ENCODE assay signal across 15 cellular contexts in the genomic region with DNA sequence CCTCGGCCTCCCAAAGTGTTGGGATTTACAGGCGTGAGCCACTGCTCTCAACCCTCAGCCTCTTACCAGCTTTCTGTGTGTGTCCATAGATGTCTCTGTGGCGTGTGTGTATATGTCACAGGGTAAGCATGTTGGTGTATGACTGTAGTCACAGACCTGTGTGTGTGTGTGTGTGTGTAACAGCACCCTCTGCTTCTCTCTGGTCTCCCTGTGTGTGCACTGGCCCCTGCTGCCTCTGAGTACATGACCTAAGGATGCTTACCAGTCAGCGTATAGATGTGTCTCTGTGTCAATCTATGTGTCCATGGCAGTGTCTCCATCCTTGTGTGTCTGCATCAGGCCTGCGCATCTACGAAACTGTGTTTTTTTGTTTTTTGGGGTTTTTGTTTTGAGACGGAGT. TPM values are rescaled to one million over a fixed set of nuclear protein-coding genes. Genes with fewer than 3 reads are reported as not detected.
A peak's percentile ranks its signal among the peaks of the same experiment; 100 is the strongest.
DNase-seq lines count a peak whose midpoint lies in the region; ATAC-seq, FAIRE-seq and TF ChIP-seq lines count a peak whose summit lies in the region.
"Had no signal": no experiment of that assay in that cellular context is flagged by ENCODE, and none has a peak within 500 bp of the region (broad histone marks: within the 10 kb centered on the region; RNA-seq: fewer than 3 reads in every experiment).

No MANE protein-coding gene starts in this region.

- ATAC-seq in PC-3 (no peak), HG03565 (IDR thresholded peaks at IDR 0.05; ENCODE audit: unreplicated experiment) (no peak), GM21390 (IDR thresholded peaks at IDR 0.05; ENCODE audit: unreplicated experiment) (no peak)

- H3K9me3 ChIP-seq in PC-3 (ENCODE audit: low read length) (no peaks in the 10 kb centered on the region), ascending aorta (no peaks in the 10 kb centered on the region), keratinocyte (ENCODE audit: control insufficient read depth, low read depth, low read length) (no peaks in the 10 kb centered on the region), stomach smooth muscle (ENCODE audit: control insufficient read depth in 2 of 2, low read length in 2 of 2) (no peaks in the 10 kb centered on the region), SJCRH30 (replicated peaks) (no peaks in the 10 kb centered on the region)

- H4K20me1 ChIP-seq in PC-3 (ENCODE audit: low read length) (no peaks in the 10 kb centered on the region), keratinocyte (ENCODE audit: control insufficient read depth, extremely low read depth, insufficient read depth, low read length) (no peaks in the 10 kb centered on the region)

- H3F3A ChIP-seq in PC-3 (ENCODE audit: low read length, unreplicated experiment): peaks cover 3% of the 10 kb centered on the region

- H3K36me3 ChIP-seq in PC-3 (ENCODE audit: low read depth, low read length) (peaks cover 18% of the 10 kb centered on the region), ascending aorta (peaks cover 7 to 13% of the 10 kb centered on the region in 2 donors), keratinocyte (ENCODE audit: control insufficient read depth in 2 of 2, extremely low read depth in 1 of 2, insufficient read depth in 2 of 2, low read length in 2 of 2) (peaks cover 1 to 37% of the 10 kb centered on the region in 2 experiments), stomach smooth muscle (ENCODE audit: control insufficient read depth in 2 of 2, insufficient read depth in 2 of 2, low read length in 2 of 2) (peaks cover 0 to 4% of the 10 kb centered on the region in 2 donors), SJCRH30 (peaks cover 6% of the 10 kb centered on the region; the same call in 1 of the 2 replicates)

- H3K9me2 ChIP-seq in PC-3 (replicated peaks; ENCODE audit: low read length): no peaks in the 10 kb centered on the region

- dilution Hi-C loops in keratinocyte (cut with MboI; ENCODE audit: extremely low pct_ligation_motif_present, low sequenced_read_pairs): no loop called here

- FAIRE-seq in keratinocyte (lab: Jason Lieb, UNC): no peak
- FAIRE-seq: colon had no signal

- intact Hi-C loops in PC-3 (cut with micrococcal nuclease): loop anchor here (2.0 kb wide), 1 partner anchor 38 kb away; no protein-coding TSS in a partner anchor
- intact Hi-C loops in ascending aorta (cut with DNase I): loop anchor here (2.0 to 5.0 kb wide), 2 partner anchors 432 to 510 kb away; no protein-coding TSS in a partner anchor

- H3K4me1 ChIP-seq in PC-3 (ENCODE audit: insufficient read depth, low read length): peaks cover 60% of the 10 kb centered on the region
- H3K4me1 ChIP-seq in ascending aorta: peaks cover 7 to 36% of the 10 kb centered on the region in 2 donors
- H3K4me1 ChIP-seq in keratinocyte (ENCODE audit: control insufficient read depth, extremely low read depth, insufficient read depth, low read length): peaks cover 59% of the 10 kb centered on the region
- H3K4me1 ChIP-seq in stomach smooth muscle (ENCODE audit: control insufficient read depth, insufficient read depth, low read length): peaks cover 41% of the 10 kb centered on the region
- H3K4me1 ChIP-seq in SJCRH30: peaks cover 42% of the 10 kb centered on the region

- H3K79me2 ChIP-seq in PC-3 (ENCODE audit: low read length) (peaks cover 66% of the 10 kb centered on the region), keratinocyte (ENCODE audit: control insufficient read depth, insufficient read depth, low read length) (peaks cover 28% of the 10 kb centered on the region)

- BruUV-seq in PC-3 (replicated peaks; lab: Mats Ljungman, UMichigan): no TSS peak

- TF ChIP-seq CTCF in PC-3 (conservative IDR thresholded peaks at IDR 0.05; ENCODE audit: low read depth, low read length) (no peak), ascending aorta (IDR thresholded peaks at IDR 0.05) (no peak), keratinocyte (optimal IDR thresholded peaks at IDR 0.05 in 1 of 3, IDR thresholded peaks at IDR 0.05 in 1 of 3, conservative IDR thresholded peaks at IDR 0.05 in 1 of 3; ENCODE audit: extremely low read depth in 1 of 3, insufficient read depth in 2 of 3, low read length in 3 of 3) (no peak)

- H3K9ac ChIP-seq in PC-3 (ENCODE audit: low read length) (no peak overlapping the region), keratinocyte (ENCODE audit: control insufficient read depth, extremely low read depth, insufficient read depth, low read length) (peak overlapping the region; percentile 83), stomach smooth muscle (ENCODE audit: low read length in 2 of 2) (no peak overlapping the region)

- H3K4me3 ChIP-seq in PC-3 (ENCODE audit: low read length) (peak overlapping the region; percentile 56), ascending aorta (peak overlapping the region in 1 of 2 donors; percentile 63), keratinocyte (ENCODE audit: control insufficient read depth in 2 of 3, extremely low read depth in 1 of 3, insufficient read depth in 2 of 3, low read depth in 1 of 3, low read length in 3 of 3) (peak overlapping the region in 1 of 3 experiments; percentile 39), stomach smooth muscle (ENCODE audit: low read length in 2 of 2) (no peak overlapping the region), SJCRH30 (no peak overlapping the region)

- H3K9me1 ChIP-seq in keratinocyte (ENCODE audit: control insufficient read depth, extremely low read depth, insufficient read depth, low read length): peaks cover 6% of the 10 kb centered on the region

- POLR2A ChIA-PET in PC-3 (lab: Charles Lee; ENCODE audit: unreplicated experiment): no interaction called here

- H3K27me3 ChIP-seq in PC-3 (ENCODE audit: low read length) (no peaks in the 10 kb centered on the region), ascending aorta (no peaks in the 10 kb centered on the region), keratinocyte (ENCODE audit: control insufficient read depth, extremely low read depth, insufficient read depth, low read length) (no peaks in the 10 kb centered on the region), stomach smooth muscle (ENCODE audit: control insufficient read depth in 1 of 2, insufficient read depth in 2 of 2, low read length in 2 of 2) (no peaks in the 10 kb centered on the region), SJCRH30 (no peaks in the 10 kb centered on the region)

- CTCF ChIA-PET in PC-3 (lab: Charles Lee): no interaction called here

- H3K4me2 ChIP-seq in PC-3 (ENCODE audit: low read length) (peak overlapping the region; percentile 86), keratinocyte (ENCODE audit: control insufficient read depth, extremely low read depth, insufficient read depth, low read depth, low read length) (no peak overlapping the region)

- H3K27ac ChIP-seq in PC-3 (ENCODE audit: low read length): peak overlapping the region; percentile 97
- H3K27ac ChIP-seq in ascending aorta: peak overlapping the region; percentile 92 to 93
- peak overlapping the region; percentile 96 for H3K27ac ChIP-seq in keratinocyte (ENCODE audit: control insufficient read depth, insufficient read depth, low read length)
- H3K27ac ChIP-seq in stomach smooth muscle (ENCODE audit: low read length): peak overlapping the region; percentile 89
- no peak overlapping the region; the same call in 1 of the 2 replicates for H3K27ac ChIP-seq in SJCRH30

- H2AFZ ChIP-seq in PC-3 (ENCODE audit: low read length) (no peak overlapping the region), keratinocyte (ENCODE audit: control insufficient read depth, low read length) (no peak overlapping the region)

- DNase-seq in PC-3: no peak
- DNase-seq in ascending aorta (ENCODE audit: low spot score in 2 of 2): no peak
- no peak for DNase-seq in keratinocyte (ENCODE audit: low read depth, low spot score)
- no peak for DNase-seq in foreskin melanocyte
- no peak for DNase-seq in SJCRH30
- DNase-seq: activated naive CD4-positive, alpha-beta T cell treated with anti-CD3 and anti-CD28 coated beads, Interleukin-2, amount 50 U/mL, for 16 hours; COR-L47; immature natural killer cell; NCI-H1092 treated with DMSO at 0.1 percent for 48 hours; NCI-H345; T-helper 9 cell had no signal

RNA-seq across cellular contexts. Expression of a gene that starts 5.6 kb away (rescaled TPM):
- total RNA-seq in PC-3 (2014; rRNA removed) (172 and 202 TPM in 2 replicates), ascending aorta (122 TPM)
- 12.2 to 36.3 TPM (median 21.7 TPM) in 3 replicates for polyA plus RNA-seq in keratinocyte
- 1.4 TPM for polyA plus RNA-seq in keratinocyte (2011; ENCODE audit: low read depth)
- polyA plus RNA-seq in keratinocyte (2011; cell fraction: cytosol; rRNA removed): 12.9 and 14.2 TPM in 2 replicates
- polyA plus RNA-seq in keratinocyte (2011; cell fraction: nucleus; rRNA removed): 26.3 and 27.8 TPM in 2 replicates
- polyA plus RNA-seq in keratinocyte (2012; ENCODE audit: low replicate concordance): 4.2 and 64.1 TPM in 2 replicates
- 78.0 to 529 TPM (median 129 TPM) in 3 replicates for polyA minus RNA-seq in keratinocyte
- 74.2 TPM for polyA minus RNA-seq in keratinocyte (2011; cell fraction: cytosol; rRNA and poly(A)+ RNA removed)
- 55.4 and 65.7 TPM in 2 replicates for polyA minus RNA-seq in keratinocyte (2011; cell fraction: nucleus; rRNA and poly(A)+ RNA removed)
- total RNA-seq in SJCRH30 (2014; rRNA removed; shearing (Covaris generic)): 24.1 and 25.1 TPM in 2 replicates

RNA-seq across cellular contexts. Expression of a gene that starts 31.6 kb away (rescaled TPM):
- total RNA-seq in PC-3 (2014; rRNA removed): 8.6 and 10.3 TPM in 2 replicates
- total RNA-seq in ascending aorta: not detected
- polyA plus RNA-seq in keratinocyte: 4.9 to 5.8 TPM (median 4.9 TPM) in 3 replicates
- 5.9 TPM for polyA plus RNA-seq in keratinocyte (2011; ENCODE audit: low read depth)
- 7.2 and 11.2 TPM in 2 replicates for polyA plus RNA-seq in keratinocyte (2011; cell fraction: cytosol; rRNA removed)
- 21.7 and 31.2 TPM in 2 replicates for polyA plus RNA-seq in keratinocyte (2011; cell fraction: nucleus; rRNA removed)
- polyA plus RNA-seq in keratinocyte (2012; ENCODE audit: low replicate concordance): 13.9 and 18.7 TPM in 2 replicates
- polyA minus RNA-seq in keratinocyte: 6.4 to 48.4 TPM (median 6.9 TPM) in 3 replicates
- 12.7 TPM for polyA minus RNA-seq in keratinocyte (2011; cell fraction: cytosol; rRNA and poly(A)+ RNA removed)
- polyA minus RNA-seq in keratinocyte (2011; cell fraction: nucleus; rRNA and poly(A)+ RNA removed): 21.4 and 24.2 TPM in 2 replicates
- not detected in 2 replicates for total RNA-seq in SJCRH30 (2014; rRNA removed; shearing (Covaris generic))

RNA-seq across cellular contexts. Expression of a gene that starts 39.5 kb away (rescaled TPM):
- 158 and 198 TPM in 2 replicates for total RNA-seq in PC-3 (2014; rRNA removed)
- total RNA-seq in ascending aorta: 81.1 TPM
- polyA plus RNA-seq in keratinocyte: 21.1 to 48.3 TPM (median 40.2 TPM) in 3 replicates
- 36.4 TPM for polyA plus RNA-seq in keratinocyte (2011; ENCODE audit: low read depth)
- polyA plus RNA-seq in keratinocyte (2011; cell fraction: cytosol; rRNA removed): 24.8 and 36.4 TPM in 2 replicates
- polyA plus RNA-seq in keratinocyte (2011; cell fraction: nucleus; rRNA removed): 49.5 and 56.5 TPM in 2 replicates
- 47.9 and 119 TPM in 2 replicates for polyA plus RNA-seq in keratinocyte (2012; ENCODE audit: low replicate concordance)
- 34.9 to 90.5 TPM (median 43.5 TPM) in 3 replicates for polyA minus RNA-seq in keratinocyte
- polyA minus RNA-seq in keratinocyte (2011; cell fraction: cytosol; rRNA and poly(A)+ RNA removed): 36.6 TPM
- polyA minus RNA-seq in keratinocyte (2011; cell fraction: nucleus; rRNA and poly(A)+ RNA removed): 25.3 and 44.1 TPM in 2 replicates
- 260 and 274 TPM in 2 replicates for total RNA-seq in SJCRH30 (2014; rRNA removed; shearing (Covaris generic))
